ENCODE assay signal across 18 cellular contexts in the genomic region with DNA sequence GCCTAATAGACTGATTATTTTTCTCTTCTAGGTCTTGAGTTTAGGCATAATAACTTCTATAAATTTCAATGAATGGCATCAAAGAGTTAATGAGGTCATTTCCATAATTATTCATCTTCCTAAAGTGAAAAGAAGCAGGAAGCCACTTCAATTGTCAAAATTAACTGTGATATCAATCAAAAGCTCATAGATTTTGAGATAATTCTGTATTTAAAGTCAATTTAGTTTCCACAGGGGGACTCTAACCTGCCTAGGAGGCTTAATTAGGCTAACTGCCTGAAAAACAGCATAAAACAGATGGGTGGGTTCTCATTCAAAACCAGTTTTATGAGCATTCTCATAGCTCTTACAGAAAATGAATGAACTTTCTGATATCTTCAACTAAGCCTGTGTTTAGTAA.
DNase-seq lines count a peak whose midpoint lies in the region; ATAC-seq and TF ChIP-seq lines count a peak whose summit lies in the region.
"Had no signal": no experiment of that assay in that cellular context is flagged by ENCODE, and none has a peak within 500 bp of the region (broad histone marks: within the 10 kb centered on the region; RNA-seq: fewer than 3 reads in every experiment).

No MANE protein-coding gene starts in this region.

- no peak overlapping the region for H3K9ac ChIP-seq in HUES6 (ENCODE audit: low read length)
- H3K9ac ChIP-seq in SK-N-MC (ENCODE audit: insufficient read length), result no peak overlapping the region

- no peaks in the 10 kb centered on the region for H3K27me3 Mint-ChIP-seq in progenitor cell of endocrine pancreas
- H3K27me3 Mint-ChIP-seq in activated CD4-positive, alpha-beta T cell treated with anti-CD3 and anti-CD28 coated beads, Interleukin-2, amount 10 ng/mL, durations not matched to agents 7 days and 5 days, result no peaks in the 10 kb centered on the region
- H3K27me3 Mint-ChIP-seq: B cell; CD4-positive, alpha-beta T cell; IgD-negative memory B cell had no signal

- no peak overlapping the region for H3K27ac Mint-ChIP-seq in progenitor cell of endocrine pancreas
- H3K27ac Mint-ChIP-seq in activated CD4-positive, alpha-beta T cell treated with anti-CD3 and anti-CD28 coated beads, Interleukin-2, amount 10 ng/mL, durations not matched to agents 7 days and 5 days, result no peak overlapping the region
- H3K27ac Mint-ChIP-seq: B cell; CD4-positive, alpha-beta T cell; IgD-negative memory B cell had no signal

- no peaks in the 10 kb centered on the region for H3K4me1 Mint-ChIP-seq in progenitor cell of endocrine pancreas (ENCODE audit: low read depth)
- no peaks in the 10 kb centered on the region for H3K4me1 Mint-ChIP-seq in activated CD4-positive, alpha-beta T cell treated with anti-CD3 and anti-CD28 coated beads, Interleukin-2, amount 10 ng/mL, durations not matched to agents 7 days and 5 days
- H3K4me1 Mint-ChIP-seq: B cell, IgD-negative memory B cell had no signal

- no peak for ATAC-seq in GM21447 (IDR thresholded peaks at IDR 0.05; ENCODE audit: unreplicated experiment)
- ATAC-seq: HCT116 had no signal

- H3K9me3 ChIP-seq in HUES6 (ENCODE audit: control insufficient read depth, insufficient read depth, low read depth, low read length) (peaks cover 6% of the 10 kb centered on the region; the same call in 1 of the 2 replicates), SK-N-MC (ENCODE audit: low read depth, low read length) (no peaks in the 10 kb centered on the region)

- H3K36me3 ChIP-seq in HUES6 (ENCODE audit: control insufficient read depth, insufficient read depth, low read length) (no peaks in the 10 kb centered on the region), SK-N-MC (ENCODE audit: insufficient read depth, low read length) (no peaks in the 10 kb centered on the region)

- H3K4me1 ChIP-seq in HUES6 (ENCODE audit: control insufficient read depth, insufficient read depth, low read length), result peaks cover 25% of the 10 kb centered on the region

- DNase-seq in NCI-H1105 treated with DMSO at 0.1 percent for 48 hours (lab: John Stamatoyannopoulos, UW) (peak; percentile 44), NCI-H1105 (lab: John Stamatoyannopoulos, UW) (no peak), SK-N-MC (ENCODE audit: low read depth, low spot score) (peak; percentile 67), progenitor cell of endocrine pancreas (ENCODE audit: low spot score, unreplicated experiment) (no peak), midbrain (lab: John Stamatoyannopoulos, UW) (no peak)
- no peak for DNase-seq in activated CD4-positive, alpha-beta T cell treated with anti-CD3 and anti-CD28 coated beads, Interleukin-2, amount 10 ng/mL, durations not matched to agents 7 days and 5 days
- DNase-seq: C1 segment of cervical spinal cord; Calu3; CD4-positive, alpha-beta T cell; DMS 273 treated with DMSO at 0.1 percent for 48 hours; GOT3; KG1 had no signal

- no peaks in the 10 kb centered on the region for H3K36me3 Mint-ChIP-seq in progenitor cell of endocrine pancreas (ENCODE audit: insufficient read depth)
- H3K36me3 Mint-ChIP-seq in activated CD4-positive, alpha-beta T cell treated with anti-CD3 and anti-CD28 coated beads, Interleukin-2, amount 10 ng/mL, durations not matched to agents 7 days and 5 days (ENCODE audit: low read depth), result no peaks in the 10 kb centered on the region

- H3K27ac ChIP-seq in HUES6 (ENCODE audit: low read depth, low read length), result 0 out of 2 replicates have a peak overlapping the region, but pooled peaks have one; percentile 33
- H3K27ac ChIP-seq in SK-N-MC, result peak overlapping the region; percentile 16; the same call in 1 of the 2 replicates
- H3K27ac ChIP-seq: 22Rv1 had no signal

- H3K27me3 ChIP-seq in HUES6 (ENCODE audit: control insufficient read depth, insufficient read depth, low read length), result no peaks in the 10 kb centered on the region

- peaks cover 9% of the 10 kb centered on the region for H3K9me3 Mint-ChIP-seq in progenitor cell of endocrine pancreas (ENCODE audit: low read depth)
- peaks cover 4% of the 10 kb centered on the region for H3K9me3 Mint-ChIP-seq in activated CD4-positive, alpha-beta T cell treated with anti-CD3 and anti-CD28 coated beads, Interleukin-2, amount 10 ng/mL, durations not matched to agents 7 days and 5 days
- H3K9me3 Mint-ChIP-seq: CD4-positive, alpha-beta T cell had no signal

- no peak for TF ChIP-seq CTCF in progenitor cell of endocrine pancreas (IDR thresholded peaks at IDR 0.05; ENCODE audit: unreplicated experiment)

- H3K4me3 ChIP-seq in HUES6 (ENCODE audit: low read depth, low read length), result no peak overlapping the region
- no peak overlapping the region for H3K4me3 ChIP-seq in SK-N-MC

- POLR2A ChIA-PET in activated CD4-positive, alpha-beta T cell treated with anti-CD3 and anti-CD28 coated beads, Interleukin-2, amount 10 ng/mL, durations not matched to agents 7 days and 5 days (lab: Charles Lee), result no interaction called here

- no peak overlapping the region for H3K4me3 Mint-ChIP-seq in progenitor cell of endocrine pancreas (ENCODE audit: low read depth)
- no peak overlapping the region for H3K4me3 Mint-ChIP-seq in activated CD4-positive, alpha-beta T cell treated with anti-CD3 and anti-CD28 coated beads, Interleukin-2, amount 10 ng/mL, durations not matched to agents 7 days and 5 days
- H3K4me3 Mint-ChIP-seq: B cell; CD4-positive, alpha-beta T cell; IgD-negative memory B cell had no signal

- CTCF ChIA-PET in activated CD4-positive, alpha-beta T cell treated with anti-CD3 and anti-CD28 coated beads, Interleukin-2, amount 10 ng/mL, durations not matched to agents 7 days and 5 days (lab: Charles Lee), result interaction anchor here (0.6 kb wide), 1 partner anchor 739 kb away, joined by 4 read pairs; no protein-coding TSS in a partner anchor

Comparison
In these comparisons a context has a peak if more than half of its experiments do, and no peak if none do; other contexts are left out.
1. DNase-seq: peak in NCI-H1105 treated with DMSO at 0.1 percent for 48 hours (single experiment) and SK-N-MC (single experiment); none in NCI-H1105 (single experiment), progenitor cell of endocrine pancreas (single experiment), midbrain (single experiment) and activated CD4-positive, alpha-beta T cell treated with anti-CD3 and anti-CD28 coated beads, Interleukin-2, amount 10 ng/mL, durations not matched to agents 7 days and 5 days (single experiment).